In genomic region chr4:80134936-80135701, GRCh38 we compare ENCODE assay signal across 1 cellular context.
TF ChIP-seq lines count a peak whose summit lies in the region.

No MANE protein-coding gene starts in this region.

TF ChIP-seq in K562, 482 proteins besides CTCF, POLR2A, EP300 and RAD21 (continued from another document and continues in another):
- TF ChIP-seq ZNF592 (IDR thresholded peaks at IDR 0.05) (peak; percentile 80), CCNT2 (IDR thresholded peaks at IDR 0.05; ENCODE audit: borderline replicate concordance, extremely low read depth, insufficient read length, low read depth, low read length) (peak; percentile 77), NCOA2 (IDR thresholded peaks at IDR 0.05; ENCODE audit: partially characterized antibody in 2 of 2) (no peak), ZNF395 (CRISPR knock-in tag; IDR thresholded peaks at IDR 0.05) (0 out of 2 replicates have a peak, but pooled peaks have one; percentile 46), ZNF175 (CRISPR knock-in tag; IDR thresholded peaks at IDR 0.05; ENCODE audit: low read depth) (peak; percentile 89), NUFIP1 (IDR thresholded peaks at IDR 0.05; ENCODE audit: partially characterized antibody) (no peak), TSC22D4 (tag; IDR thresholded peaks at IDR 0.05) (no peak), MYC (IDR thresholded peaks at IDR 0.05; ENCODE audit: low read depth, low read length) (peak; percentile 52; the same call in 1 of the 2 replicates), MYC (CRISPR knock-in tag; IDR thresholded peaks at IDR 0.05; ENCODE audit: borderline replicate concordance, low read depth) (no peak), ZBTB8A (IDR thresholded peaks at IDR 0.05; ENCODE audit: partially characterized antibody) (peak; percentile 1), EP400 (IDR thresholded peaks at IDR 0.05) (peak; percentile 38; the same call in 1 of the 2 replicates), MTA1 (IDR thresholded peaks at IDR 0.05; ENCODE audit: borderline replicate concordance) (peak; percentile 48; the same call in 1 of the 2 replicates), MCM2 (IDR thresholded peaks at IDR 0.05; ENCODE audit: low read depth) (no peak), MEIS2 (IDR thresholded peaks at IDR 0.05; ENCODE audit: partially characterized antibody) (peak; percentile 76), KDM1A (IDR thresholded peaks at IDR 0.05) (peak in 1 of 2 experiments; percentile 41; a peak in 2 of 4 replicates), NCOR1 (IDR thresholded peaks at IDR 0.05) (peak; percentile 39; the same call in 1 of the 2 replicates), VEZF1 (CRISPR knock-in tag; IDR thresholded peaks at IDR 0.05) (peak; percentile 7; the same call in 1 of the 2 replicates), HDAC1 (IDR thresholded peaks at IDR 0.05) (peak in 1 of 2 experiments; percentile 2; a peak in 2 of 4 replicates), BRD9 (IDR thresholded peaks at IDR 0.05; ENCODE audit: low read depth, partially characterized antibody) (peak; percentile 49), SMARCA4 (IDR thresholded peaks at IDR 0.05) (peak; percentile 79), HDAC3 (IDR thresholded peaks at IDR 0.05; ENCODE audit: borderline replicate concordance, partially characterized antibody) (peak; percentile 24), SMARCE1 (IDR thresholded peaks at IDR 0.05) (peak; percentile 84), PKNOX1 (IDR thresholded peaks at IDR 0.05) (peak; percentile 84), LEF1 (IDR thresholded peaks at IDR 0.05) (peak; percentile 67; the same call in 1 of the 2 replicates), DPF2 (IDR thresholded peaks at IDR 0.05) (peak; percentile 81), AFF1 (IDR thresholded peaks at IDR 0.05; ENCODE audit: low read depth in 1 of 2, partially characterized antibody in 2 of 2) (peak in 1 of 2 experiments; percentile 57), PML (IDR thresholded peaks at IDR 0.05; ENCODE audit: low read length) (no peak), JUND (IDR thresholded peaks at IDR 0.05; ENCODE audit: borderline replicate concordance, low read depth, low read length) (no peak), JUND (tag; IDR thresholded peaks at IDR 0.05; ENCODE audit: borderline replicate concordance, low read depth, low read length) (peak; percentile 51; the same call in 2 of the 3 replicates), ESRRA (IDR thresholded peaks at IDR 0.05; ENCODE audit: borderline replicate concordance, low read depth) (no peak), CREM (IDR thresholded peaks at IDR 0.05; ENCODE audit: low read depth) (0 out of 2 replicates have a peak, but pooled peaks have one; percentile 28), CBFA2T3 (IDR thresholded peaks at IDR 0.05) (peak; percentile 65), MTA3 (IDR thresholded peaks at IDR 0.05; ENCODE audit: borderline replicate concordance) (peak; percentile 61; the same call in 1 of the 2 replicates), NCOA1 (IDR thresholded peaks at IDR 0.05; ENCODE audit: low read depth) (no peak; the same call in 1 of the 2 replicates), SOX6 (IDR thresholded peaks at IDR 0.05) (peak; percentile 85), MLLT1 (IDR thresholded peaks at IDR 0.05) (0 out of 4 replicates have a peak, but pooled peaks of 1 of the 2 experiments have one; percentile 5), ZNF766 (CRISPR knock-in tag; conservative IDR thresholded peaks at IDR 0.05) (peak; percentile 61; the same call in 1 of the 2 replicates)
